In genomic region chr6:125300992-125301434, GRCh38 we compare ENCODE assay signal across 8 cellular contexts. TPM values are rescaled to one million over a fixed set of nuclear protein-coding genes. Genes with fewer than 3 reads are reported as not detected.
DNase-seq lines count a peak whose midpoint lies in the region; ATAC-seq and TF ChIP-seq lines count a peak whose summit lies in the region.

No MANE protein-coding gene starts in this region.

- H3K4me3 ChIP-seq in HL-60 (replicated peaks; ENCODE audit: insufficient read depth, low read length) (peak overlapping the region; percentile 71), hepatocyte (peak overlapping the region; percentile 35), spleen (peak overlapping the region; percentile 59 to 84 (median 62))

- TF ChIP-seq CTCF in CD14-positive monocyte (IDR thresholded peaks at IDR 0.05) (no peak), HL-60 (IDR thresholded peaks at IDR 0.05; ENCODE audit: insufficient read depth, low read length) (no peak), hepatocyte (IDR thresholded peaks at IDR 0.05; ENCODE audit: poor library complexity) (no peak), spleen (IDR thresholded peaks at IDR 0.05 in 8 of 11, conservative IDR thresholded peaks at IDR 0.05 in 3 of 11) (no peak)

- peaks cover 37% of the 10 kb centered on the region for H3K79me2 ChIP-seq in hepatocyte

- peak overlapping the region; percentile 84 for H3K4me2 ChIP-seq in hepatocyte

- TF ChIP-seq POLR2A in spleen (IDR thresholded peaks at IDR 0.05), result no peak

- H3K9me3 ChIP-seq in hepatocyte (ENCODE audit: low read depth), result no peaks in the 10 kb centered on the region
- H3K9me3 ChIP-seq in spleen, result peaks cover 0 to 7% (median 0%) of the 10 kb centered on the region in 8 donors

- intact Hi-C loops in CD14-positive monocyte (cut with micrococcal nuclease), result no loop called here
- intact Hi-C loops in spleen (cut with DNase I; ENCODE audit: low total_unique reads), result loop anchor here (10.0 kb wide), 1 partner anchor 674 kb away; no protein-coding TSS in a partner anchor

- H3K27me3 Mint-ChIP-seq in CD14-positive monocyte (ENCODE audit: low read depth in 3 of 3), result peaks cover 2 to 4% (median 2%) of the 10 kb centered on the region in 3 donors

- H3K27ac Mint-ChIP-seq in CD14-positive monocyte, result peak overlapping the region; percentile 71 to 95 (median 88)
- peak overlapping the region; percentile 95 to 98 for H3K27ac Mint-ChIP-seq in activated naive CD4-positive, alpha-beta T cell treated with anti-CD3 and anti-CD28 coated beads, Interleukin-2, amount 50 U/mL, for 72 hours

- H3K27ac ChIP-seq in HL-60 (replicated peaks), result peak overlapping the region; percentile 82
- peak overlapping the region; percentile 90 for H3K27ac ChIP-seq in hepatocyte
- H3K27ac ChIP-seq in spleen, result peak overlapping the region; percentile 85 to 94 (median 90)

- peak overlapping the region; percentile 42 for H2AFZ ChIP-seq in hepatocyte

- H3K36me3 ChIP-seq in hepatocyte (replicated peaks; ENCODE audit: insufficient read depth, low read depth), result no peaks in the 10 kb centered on the region
- H3K36me3 ChIP-seq in spleen, result peaks cover 0 to 40% (median 15%) of the 10 kb centered on the region in 6 donors

- peaks cover 0 to 5% (median 0%) of the 10 kb centered on the region in 7 donors for H3K9me3 Mint-ChIP-seq in CD14-positive monocyte
- H3K9me3 Mint-ChIP-seq in activated naive CD4-positive, alpha-beta T cell treated with anti-CD3 and anti-CD28 coated beads, Interleukin-2, amount 50 U/mL, for 72 hours, result peaks cover 7 to 13% of the 10 kb centered on the region in 2 donors

- WGBS in hepatocyte (ENCODE audit: low lambda C conversion rate, missing lambda C conversion rate), result 1% methylated on average over 11 of the region's 11 CpGs
- 5 to 13% (median 6%) methylated on average over 11 of the region's 11 CpGs for WGBS in spleen, 5 donors

- no peak for DNase-seq in CD14-positive monocyte (ENCODE audit: low spot score)
- peak in 1 of 2 experiments; percentile 7 for DNase-seq in HL-60 (ENCODE audit: low read depth in 1 of 2, low spot score in 1 of 2)
- no peak for DNase-seq in activated naive CD4-positive, alpha-beta T cell treated with anti-CD3 and anti-CD28 coated beads, Interleukin-2, amount 50 U/mL, for 72 hours (ENCODE audit: low spot score in 2 of 2)
- DNase-seq in hepatocyte (ENCODE audit: low spot score), result peak; percentile 37
- no peak for DNase-seq in spleen
- DNase-seq in stimulated activated CD4-positive, alpha-beta T cell treated with anti-CD3 and anti-CD28 coated beads, Interleukin-4, amount 100 ng/mL, for 24 hours, result no peak
- DNase-seq in epidermal melanocyte (ENCODE audit: insufficient read length, low spot score), result no peak
- DNase-seq in left lobe of liver (ENCODE audit: low spot score), result no peak

- no peak for ATAC-seq in activated naive CD4-positive, alpha-beta T cell treated with anti-CD3 and anti-CD28 coated beads, Interleukin-2, amount 50 U/mL, for 72 hours
- ATAC-seq in left lobe of liver, result no peak

- H3K4me1 ChIP-seq in hepatocyte (ENCODE audit: insufficient read depth), result peaks cover 16% of the 10 kb centered on the region
- H3K4me1 ChIP-seq in spleen, result peaks cover 10 to 71% (median 25%) of the 10 kb centered on the region in 6 donors

- H3K4me1 Mint-ChIP-seq in CD14-positive monocyte, result peaks cover 31% of the 10 kb centered on the region

- H3K36me3 Mint-ChIP-seq in CD14-positive monocyte, result peaks cover 32 to 37% of the 10 kb centered on the region in 2 donors
- peaks cover 47 to 56% of the 10 kb centered on the region in 2 donors for H3K36me3 Mint-ChIP-seq in activated naive CD4-positive, alpha-beta T cell treated with anti-CD3 and anti-CD28 coated beads, Interleukin-2, amount 50 U/mL, for 72 hours

- no peaks in the 10 kb centered on the region for H4K20me1 ChIP-seq in hepatocyte (ENCODE audit: insufficient read depth, poor library complexity, severe bottlenecking)

- H3K27me3 ChIP-seq in HL-60 (ENCODE audit: insufficient read depth, poor library complexity, severe bottlenecking) (no peaks in the 10 kb centered on the region), hepatocyte (no peaks in the 10 kb centered on the region), spleen (replicated peaks in 1 of 7) (no peaks in the 10 kb centered on the region)

- peak overlapping the region; percentile 87 to 95 for H3K4me3 Mint-ChIP-seq in CD14-positive monocyte

- no peaks in the 10 kb centered on the region for H3K9me2 ChIP-seq in hepatocyte (replicated peaks; ENCODE audit: insufficient read depth)

RNA-seq across cellular contexts. Expression of gene HDDC2, which starts 0.8 kb away (rescaled TPM):
- polyA plus RNA-seq in CD14-positive monocyte, result 10 to 100 TPM; 42.6 to 59.9 TPM
- total RNA-seq in activated naive CD4-positive, alpha-beta T cell treated with anti-CD3 and anti-CD28 coated beads, Interleukin-2, amount 50 U/mL, for 72 hours, result 10 to 100 TPM; 60.1 to 78.5 TPM
- total RNA-seq in hepatocyte, result 70.6 and 79.8 TPM in 2 replicates
- polyA plus RNA-seq in hepatocyte, result 109 and 110 TPM in 2 replicates
- 10 to 100 TPM; 22.4 to 40.9 (median 38.0) TPM for total RNA-seq in spleen
- polyA plus RNA-seq in spleen, result 10 to 100 TPM; 60.1 to 68.7 (median 60.8) TPM
- 7.7 TPM for total RNA-seq in left lobe of liver
